Comparison of ENCODE assay signal across 9 cellular contexts in the genomic region with DNA sequence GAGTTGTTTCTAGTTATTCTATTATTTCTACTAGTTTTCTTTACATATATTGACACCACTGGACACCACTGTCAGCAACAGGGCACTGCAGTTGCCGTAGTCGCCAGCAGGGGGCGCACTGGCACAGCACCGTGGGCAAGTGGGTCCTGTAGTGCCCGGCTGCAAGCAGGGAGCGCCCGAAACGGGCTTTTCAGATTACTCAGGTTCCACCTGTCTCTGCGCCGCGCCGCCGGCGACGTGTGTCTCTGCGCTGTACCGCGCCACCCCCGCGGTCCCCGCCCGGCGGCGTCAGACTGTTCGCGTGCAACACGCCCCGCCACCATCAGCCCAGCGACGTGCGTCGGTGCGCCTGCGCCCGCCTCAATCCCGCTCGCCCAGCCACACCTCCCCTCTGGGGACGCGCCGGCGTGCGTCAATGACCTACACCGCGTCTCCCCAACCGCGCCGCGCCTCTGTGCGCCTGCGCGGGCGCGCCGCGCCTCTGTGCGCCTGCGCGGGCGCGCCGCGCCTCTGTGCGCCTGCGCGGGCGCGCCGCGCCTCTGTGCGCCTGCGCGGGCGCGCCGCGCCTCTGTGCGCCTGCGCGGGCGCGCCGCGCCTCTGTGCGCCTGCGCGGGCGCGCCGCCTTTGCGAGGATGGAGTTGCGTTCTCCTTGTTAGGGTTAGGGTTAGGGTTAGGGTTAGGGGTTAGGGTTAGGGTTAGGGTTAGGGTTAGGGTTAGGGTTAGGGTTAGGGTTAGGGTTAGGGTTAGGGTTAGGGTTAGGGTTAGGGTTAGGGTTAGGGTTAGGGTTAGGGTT. TPM values are rescaled to one million over a fixed set of nuclear protein-coding genes. Genes with fewer than 3 reads are reported as not detected.
DNase-seq lines count a peak whose midpoint lies in the region; ATAC-seq, FAIRE-seq and TF ChIP-seq lines count a peak whose summit lies in the region.
"Not testable (repeated sequence)": the region's sequence is repeated elsewhere in the genome, so short reads cannot be mapped to it uniquely, and the experiment has no call there.
"Had no signal": no experiment of that assay in that cellular context is flagged by ENCODE, and none has a peak within 500 bp of the region (broad histone marks: within the 10 kb centered on the region; RNA-seq: fewer than 3 reads in every experiment).

No MANE protein-coding gene starts in this region.

- not testable (repeated sequence) for H3K27ac Mint-ChIP-seq in activated CD4-positive, alpha-beta memory T cell treated with anti-CD3 and anti-CD28 coated beads for 36 hours

- WGBS in GM12878 (ENCODE audit: insufficient coverage, insufficient replicate concordance, low lambda C conversion rate, missing lambda C conversion rate) = 89% methylated on average over 46 of the region's 91 CpGs
- 90% methylated on average over 91 of the region's 91 CpGs for WGBS in HepG2 (ENCODE audit: low lambda C conversion rate)

- H3K36me3 Mint-ChIP-seq in activated CD4-positive, alpha-beta memory T cell treated with anti-CD3 and anti-CD28 coated beads for 36 hours = not testable (repeated sequence)

- not testable (repeated sequence) for H2AFZ ChIP-seq in GM12878 (ENCODE audit: control insufficient read depth, low read depth, low read length); HepG2 (ENCODE audit: low read length)

- not testable (repeated sequence) for H3K79me2 ChIP-seq in GM12878 (ENCODE audit: control insufficient read depth, insufficient read depth, low read length); HepG2 (ENCODE audit: insufficient read depth, low read length)

- not testable (repeated sequence) for TF ChIP-seq POLR2A in GM12878 (IDR thresholded peaks at IDR 0.05; ENCODE audit: low read depth, low read length); HepG2 (IDR thresholded peaks at IDR 0.05; ENCODE audit: insufficient read depth in 1 of 2, low read depth in 2 of 2, low read length in 2 of 2)

- not testable (repeated sequence) for ATAC-seq in GM12878
- peak; percentile 63; the same call in 2 of the 3 replicates for ATAC-seq in HepG2
- peak; percentile 55 for ATAC-seq in sciatic nerve
- peak; percentile 70 for ATAC-seq in upper lobe of right lung

- not testable (repeated sequence) for H3K4me1 Mint-ChIP-seq in activated CD4-positive, alpha-beta memory T cell treated with anti-CD3 and anti-CD28 coated beads for 36 hours (ENCODE audit: low read depth)

- H4K20me1 ChIP-seq in GM12878 (ENCODE audit: control insufficient read depth, insufficient read depth); HepG2 (ENCODE audit: insufficient read depth, low read length): not testable (repeated sequence)

- TF ChIP-seq EP300 in GM12878 (IDR thresholded peaks at IDR 0.05; ENCODE audit: borderline replicate concordance in 1 of 2, control insufficient read depth in 1 of 2, low read depth in 2 of 2, low read length in 2 of 2); HepG2 (IDR thresholded peaks at IDR 0.05; ENCODE audit: low read depth in 2 of 2, low read length in 2 of 2); HepG2 (CRISPR knock-in tag; IDR thresholded peaks at IDR 0.05; ENCODE audit: borderline replicate concordance): not testable (repeated sequence)

- not testable (repeated sequence) for H3K9ac ChIP-seq in GM12878 (ENCODE audit: control insufficient read depth, insufficient read depth, low read length); HepG2 (ENCODE audit: insufficient read depth, low read depth, low read length)

- TF ChIP-seq CTCF in GM12878 (IDR thresholded peaks at IDR 0.05 in 2 of 3, conservative IDR thresholded peaks at IDR 0.05 in 1 of 3; ENCODE audit: control insufficient read depth in 2 of 3, extremely low read depth in 1 of 3, insufficient read depth in 1 of 3, low read depth in 3 of 3, low read length in 3 of 3) = peak; percentile 21 to 57 (median 25); a peak in 3 of 6 replicates
- peak; percentile 41 for TF ChIP-seq CTCF in fibroblast of pulmonary artery (IDR thresholded peaks at IDR 0.05; ENCODE audit: low read length, missing control alignments)
- peak; percentile 54 for TF ChIP-seq CTCF in HepG2 (CRISPR knock-in tag; IDR thresholded peaks at IDR 0.05)
- peak; percentile 62 for TF ChIP-seq CTCF in upper lobe of right lung (IDR thresholded peaks at IDR 0.05)

- H3K9me3 Mint-ChIP-seq in activated CD4-positive, alpha-beta memory T cell treated with anti-CD3 and anti-CD28 coated beads for 36 hours = not testable (repeated sequence)

- FAIRE-seq in GM12878 (lab: Jason Lieb, UNC); HepG2 (lab: Jason Lieb, UNC): not testable (repeated sequence)

- not testable (repeated sequence) for H3K36me3 ChIP-seq in MG63; GM12878 (ENCODE audit: control insufficient read depth in 2 of 2, insufficient read depth in 2 of 2, low read length in 1 of 2); HepG2 (replicated peaks in 1 of 2; ENCODE audit: control insufficient read depth in 1 of 2, insufficient read depth in 2 of 2, low read length in 2 of 2); upper lobe of right lung

- POLR2A ChIA-PET in activated CD4-positive, alpha-beta memory T cell treated with anti-CD3 and anti-CD28 coated beads for 36 hours (lab: Charles Lee); GM12878 (lab: Charles Lee); HepG2 (lab: Yijun Ruan, JAX): not testable (repeated sequence)

- not testable (repeated sequence) for H3K27me3 ChIP-seq in MG63; GM12878 (replicated peaks in 1 of 2; ENCODE audit: control insufficient read depth in 2 of 2, insufficient read depth in 2 of 2, low read length in 1 of 2); HepG2 (ENCODE audit: control insufficient read depth in 1 of 2, insufficient read depth in 2 of 2, low read length in 2 of 2); upper lobe of right lung

- TF ChIP-seq RAD21 in GM12878 (IDR thresholded peaks at IDR 0.05; ENCODE audit: insufficient read depth, low read depth, low read length); HepG2 (CRISPR knock-in tag; IDR thresholded peaks at IDR 0.05): not testable (repeated sequence)

- not testable (repeated sequence) for H3K27me3 Mint-ChIP-seq in activated CD4-positive, alpha-beta memory T cell treated with anti-CD3 and anti-CD28 coated beads for 36 hours

- SMC1A ChIA-PET in GM12878 (lab: Charles Lee; ENCODE audit: uncharacterized antibody, unreplicated experiment) = not testable (repeated sequence)

- CTCF ChIA-PET in activated CD4-positive, alpha-beta memory T cell treated with anti-CD3 and anti-CD28 coated beads for 36 hours (lab: Charles Lee) = interaction anchor here (3.0 kb wide), 1 partner anchor 104 kb away, joined by 14 read pairs; no protein-coding TSS in a partner anchor
- CTCF ChIA-PET in GM12878 (lab: Yijun Ruan, JAX) = not testable (repeated sequence)
- CTCF ChIA-PET in HepG2 (lab: Yijun Ruan, JAX; ENCODE audit: low intra/inter-chr PET ratio, low total read pairs) = interaction anchor here (0.9 kb wide), 1 partner anchor 63 kb away, joined by 3 read pairs; no protein-coding TSS in a partner anchor

- in situ Hi-C loops in GM12878 (cut with MboI); HepG2 (cut with HindIII; ENCODE audit: extremely low pct_ligation_motif_present, low pct_unique_long_range_greater_than_20kb): not testable (repeated sequence)

- RAD21 ChIA-PET in GM12878 (lab: Charles Lee; ENCODE audit: unreplicated experiment) = not testable (repeated sequence)

- not testable (repeated sequence) for H3K9me3 ChIP-seq in MG63; GM12878 (replicated peaks; ENCODE audit: control insufficient read depth, insufficient read depth, low read length); HepG2 (ENCODE audit: low read length); upper lobe of right lung

- not testable (repeated sequence) for H3K4me3 Mint-ChIP-seq in activated CD4-positive, alpha-beta memory T cell treated with anti-CD3 and anti-CD28 coated beads for 36 hours

- H3K4me3 ChIP-seq in GM08714 (ENCODE audit: low read length) = peak overlapping the region; percentile 83; the same call in 1 of the 2 replicates
- H3K4me3 ChIP-seq in MG63; GM12878; fibroblast of pulmonary artery (replicated peaks; ENCODE audit: low read depth, low read length); HepG2 (replicated peaks in 1 of 3; ENCODE audit: insufficient read depth in 1 of 3, low read depth in 2 of 3, low read length in 3 of 3); upper lobe of right lung: not testable (repeated sequence)

- H3K27ac ChIP-seq in GM12878 (ENCODE audit: control insufficient read depth, insufficient read depth); HepG2 (ENCODE audit: extremely low read length, insufficient read depth, low read length); upper lobe of right lung: not testable (repeated sequence)

- BruUV-seq in GM12878 (replicated peaks; lab: Mats Ljungman, UMichigan); HepG2 (replicated peaks; lab: Mats Ljungman, UMichigan): not testable (repeated sequence)

- DNase-seq in MG63 (peak; percentile 23), sciatic nerve (ENCODE audit: low spot score) (peak; percentile 70), upper lobe of right lung (peak; percentile 75)
- DNase-seq in activated CD4-positive, alpha-beta memory T cell treated with anti-CD3 and anti-CD28 coated beads for 36 hours = peak; percentile 61
- not testable (repeated sequence) for DNase-seq in GM12878 (ENCODE audit: low read depth, low spot score); fibroblast of pulmonary artery (ENCODE audit: low read depth); HepG2 (ENCODE audit: low spot score)

- intact Hi-C loops in activated CD4-positive, alpha-beta memory T cell treated with anti-CD3 and anti-CD28 coated beads for 36 hours (cut with micrococcal nuclease); GM12878 (cut with micrococcal nuclease; ENCODE audit: unreplicated experiment); HepG2 (cut with micrococcal nuclease; ENCODE audit: unreplicated experiment); sciatic nerve (cut with DNase I); upper lobe of right lung (cut with DNase I): not testable (repeated sequence)

- not testable (repeated sequence) for H3K4me2 ChIP-seq in GM12878 (ENCODE audit: control insufficient read depth, insufficient read depth); HepG2 (ENCODE audit: low read depth, low read length)

- not testable (repeated sequence) for H3K4me1 ChIP-seq in GM12878 (ENCODE audit: control insufficient read depth, insufficient read depth, low read length); HepG2 (ENCODE audit: insufficient read depth, low read length); upper lobe of right lung

RNA-seq across cellular contexts. Expression of a gene that starts 15.1 kb away (rescaled TPM):
- 3.4 TPM in 2 replicates for total RNA-seq in MG63 (2014; rRNA removed; shearing (Covaris generic); ENCODE audit: low replicate concordance)
- under 1 TPM; 0.17 to 0.40 TPM for total RNA-seq in activated CD4-positive, alpha-beta memory T cell treated with anti-CD3 and anti-CD28 coated beads for 36 hours
- 0.12 and 0.17 TPM in 2 replicates for total RNA-seq in GM12878 (2013; cell fraction: nucleolus; rRNA removed)
- 0.62 and 0.65 TPM in 2 replicates for total RNA-seq in GM12878 (2014; rRNA removed)
- 0.40 and 0.55 TPM in 2 replicates for total RNA-seq in GM12878 (2014; rRNA removed; fragmentation: Illumina TruSeq; extraction: Trizol)
- total RNA-seq in GM12878 (2021) = 1.4 and 2.0 TPM in 2 replicates
- 0.12 TPM for polyA plus RNA-seq in GM12878 (2011; ENCODE audit: low read depth)
- 1.9 and 2.2 TPM in 2 replicates for polyA plus RNA-seq in GM12878 (2011; rRNA removed)
- 2.4 and 2.5 TPM in 2 replicates for polyA plus RNA-seq in GM12878 (2011; cell fraction: cytosol; rRNA removed)
- 1.2 and 1.7 TPM in 2 replicates for polyA plus RNA-seq in GM12878 (2011; cell fraction: nucleus; rRNA removed)
- polyA plus RNA-seq in GM12878 (2012) = 0.35 and 0.39 TPM in 2 replicates
- 0.41 and 0.59 TPM in 2 replicates for polyA plus RNA-seq in GM12878 (2014; fragmentation: Illumina TruSeq; extraction: Trizol)
- polyA plus RNA-seq in GM12878 (2014; fragmentation: Nextera tagmentation; extraction: Ambion mirVana) = under 1 TPM; 0.45 to 0.57 TPM
- 1.2 and 1.4 TPM in 2 replicates for polyA plus RNA-seq in GM12878 (2014; rRNA removed)
- polyA plus RNA-seq in GM12878 (2016; fragmentation: Nextera tagmentation; extraction: Ambion mirVana) = 1 to 10 TPM in 1 of 2 experiments, under 1 TPM in 1; 0.20 to 1.3 TPM
- polyA minus RNA-seq in GM12878 (2011; rRNA and poly(A)+ RNA removed) = 2.7 and 3.1 TPM in 2 replicates
- 2.1 and 5.1 TPM in 2 replicates for polyA minus RNA-seq in GM12878 (2011; cell fraction: cytosol; rRNA and poly(A)+ RNA removed)
- 0.57 and 0.60 TPM in 2 replicates for polyA minus RNA-seq in GM12878 (2011; cell fraction: nucleus; rRNA and poly(A)+ RNA removed)
- 7.2 and 7.4 TPM in 2 replicates for total RNA-seq in HepG2 (2016; rRNA removed; fragmentation: Illumina TruSeq; extraction: Trizol)
- 7.6 and 9.4 TPM in 2 replicates for total RNA-seq in HepG2 (2016; cell fraction: cytosol; rRNA removed; fragmentation: Illumina TruSeq; extraction: Trizol; ENCODE audit: low read depth)
- total RNA-seq in HepG2 (2016; cell fraction: insoluble cytoplasmic fraction; rRNA removed; fragmentation: Illumina TruSeq; extraction: Trizol) = 6.5 and 6.7 TPM in 2 replicates
- 12.2 and 12.6 TPM in 2 replicates for total RNA-seq in HepG2 (2016; cell fraction: membrane; rRNA removed; fragmentation: Illumina TruSeq; extraction: Trizol)
- total RNA-seq in HepG2 (2016; cell fraction: nucleus; rRNA removed; fragmentation: Illumina TruSeq; extraction: Trizol) = 4.7 and 4.8 TPM in 2 replicates
- polyA plus RNA-seq in HepG2 (2011; rRNA removed) = 3.6 and 3.9 TPM in 2 replicates
- 4.0 and 4.3 TPM in 2 replicates for polyA plus RNA-seq in HepG2 (2011; cell fraction: cytosol; rRNA removed)
- polyA plus RNA-seq in HepG2 (2011; cell fraction: nucleus; rRNA removed) = 2.9 and 3.2 TPM in 2 replicates
- 5.1 and 5.3 TPM in 2 replicates for polyA plus RNA-seq in HepG2 (2012)
- polyA plus RNA-seq in HepG2 (2016; cell fraction: cytosol; fragmentation: Illumina TruSeq; extraction: Trizol; ENCODE audit: low read depth) = 11.7 and 12.8 TPM in 2 replicates
- 9.0 and 9.7 TPM in 2 replicates for polyA plus RNA-seq in HepG2 (2016; cell fraction: insoluble cytoplasmic fraction; fragmentation: Illumina TruSeq; extraction: Trizol; ENCODE audit: low read depth)
- 9.7 and 12.1 TPM in 2 replicates for polyA plus RNA-seq in HepG2 (2016; cell fraction: membrane; fragmentation: Illumina TruSeq; extraction: Trizol; ENCODE audit: low read depth)
- polyA plus RNA-seq in HepG2 (2016; cell fraction: nucleus; fragmentation: Illumina TruSeq; extraction: Trizol; ENCODE audit: insufficient read depth, low read depth) = 6.8 and 7.3 TPM in 2 replicates
- polyA minus RNA-seq in HepG2 (2011; rRNA and poly(A)+ RNA removed; ENCODE audit: low replicate concordance) = 2.0 and 6.8 TPM in 2 replicates
- polyA minus RNA-seq in HepG2 (2011; cell fraction: cytosol; rRNA and poly(A)+ RNA removed) = 5.4 and 5.7 TPM in 2 replicates
- 2.9 and 3.0 TPM in 2 replicates for polyA minus RNA-seq in HepG2 (2011; cell fraction: nucleus; rRNA and poly(A)+ RNA removed)
- 11.2 TPM for total RNA-seq in sciatic nerve
- total RNA-seq in upper lobe of right lung = 6.5 TPM
- total RNA-seq: natural killer cell treated with Interleukin-12 subunit alpha and Interleukin-12 subunit beta and Interleukin-15 and Interleukin-18, amount 100 ng/mL, for 72 hours had no signal
